Comparison of ENCODE assay signal across 1 cellular context in the genomic region with DNA sequence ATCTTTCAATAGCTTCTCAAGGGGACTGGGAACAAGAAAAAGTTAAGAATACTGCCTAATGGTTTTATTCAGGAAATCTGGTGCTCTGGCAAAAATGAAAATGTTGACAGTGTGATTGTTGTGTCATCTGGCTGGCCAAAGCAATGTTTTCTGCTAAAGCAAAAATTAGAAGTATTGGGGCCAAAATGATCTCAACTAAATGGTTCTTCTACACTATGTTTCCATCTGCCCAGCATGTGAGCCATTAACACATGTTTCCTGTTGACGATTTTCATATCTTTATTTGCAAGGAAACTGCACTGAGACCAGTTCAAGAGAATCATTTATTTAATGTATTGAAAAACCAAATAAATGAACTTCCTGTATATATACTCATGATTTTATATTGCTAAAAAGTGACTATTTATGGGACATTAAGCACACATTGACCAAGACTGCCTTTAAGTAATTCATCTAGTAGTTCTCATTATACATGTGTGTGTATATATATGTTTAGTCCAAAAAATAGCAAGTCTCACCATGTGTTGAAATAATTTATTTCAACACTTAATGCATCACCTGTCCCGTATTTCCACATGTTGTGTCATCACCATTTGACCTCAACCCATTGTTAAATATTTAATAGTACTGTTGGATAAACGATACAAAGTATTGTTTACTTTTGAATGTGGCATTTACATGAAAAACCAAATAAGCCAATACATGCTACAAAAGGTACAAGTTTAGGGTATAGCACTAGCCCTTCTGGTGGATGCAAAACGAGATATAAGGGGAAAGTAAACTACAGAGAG.
TF ChIP-seq lines count a peak whose summit lies in the region.

No MANE protein-coding gene starts in this region.

TF ChIP-seq in endothelial cell of umbilical vein, 7 proteins besides CTCF, POLR2A, EP300 and RAD21:
- TF ChIP-seq FOS (IDR thresholded peaks at IDR 0.05; ENCODE audit: borderline replicate concordance, insufficient read depth, low read length) (no peak), JUN (IDR thresholded peaks at IDR 0.05; ENCODE audit: borderline replicate concordance, insufficient read depth, insufficient read length, low read depth) (no peak), MYC (IDR thresholded peaks at IDR 0.05; ENCODE audit: low read depth, low read length) (no peak), POLR2AphosphoS5 (IDR thresholded peaks at IDR 0.05; ENCODE audit: insufficient read depth, low read depth, low read length) (no peak), EZH2 (IDR thresholded peaks at IDR 0.05; ENCODE audit: borderline replicate concordance, low read depth, low read length, severe bottlenecking) (no peak), GATA2 (IDR thresholded peaks at IDR 0.05; ENCODE audit: insufficient read depth, insufficient read length, low read depth, low read length) (no peak)
- TF ChIP-seq, protein P1, sequence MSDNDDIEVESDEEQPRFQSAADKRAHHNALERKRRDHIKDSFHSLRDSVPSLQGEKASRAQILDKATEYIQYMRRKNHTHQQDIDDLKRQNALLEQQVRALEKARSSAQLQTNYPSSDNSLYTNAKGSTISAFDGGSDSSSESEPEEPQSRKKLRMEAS (IDR thresholded peaks at IDR 0.05; ENCODE audit: insufficient read depth, insufficient read length): no peak
